ENCODE assay signal across 9 cellular contexts in the genomic region with DNA sequence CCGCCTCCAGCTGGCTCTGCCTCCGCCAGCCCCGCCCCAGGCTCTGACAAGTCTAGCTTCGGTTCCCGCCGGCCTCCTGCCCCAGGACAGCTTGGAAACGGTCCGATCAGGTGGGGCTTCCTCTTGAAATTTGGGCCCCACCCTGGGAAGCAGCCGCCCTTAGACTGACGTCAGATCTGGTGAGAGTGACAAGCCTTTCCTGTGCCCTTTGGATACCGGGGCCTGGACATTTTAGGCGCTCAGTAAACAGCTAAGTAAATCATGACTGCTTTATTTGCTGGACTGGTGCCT. TPM values are rescaled to one million over a fixed set of nuclear protein-coding genes. Genes with fewer than 3 reads are reported as not detected.
DNase-seq lines count a peak whose midpoint lies in the region; ATAC-seq and TF ChIP-seq lines count a peak whose summit lies in the region.
"Had no signal": no experiment of that assay in that cellular context is flagged by ENCODE, and none has a peak within 500 bp of the region (broad histone marks: within the 10 kb centered on the region; RNA-seq: fewer than 3 reads in every experiment).

No MANE protein-coding gene starts in this region.

- no peaks in the 10 kb centered on the region for H3K27me3 Mint-ChIP-seq in activated CD4-positive, alpha-beta T cell treated with anti-CD3 and anti-CD28 coated beads, Interleukin-2, amount 10 ng/mL, durations not matched to agents 24 days and 14 days

- H3K4me1 ChIP-seq in left lung = peaks cover 36 to 58% of the 10 kb centered on the region in 2 donors
- peaks cover 16 to 25% of the 10 kb centered on the region in 2 donors for H3K4me1 ChIP-seq in thoracic aorta (ENCODE audit: control insufficient read depth in 1 of 2, low read depth in 2 of 2)

- peaks cover 0 to 5% of the 10 kb centered on the region in 2 donors for H3K36me3 ChIP-seq in left lung
- no peaks in the 10 kb centered on the region for H3K36me3 ChIP-seq in thoracic aorta

- 0 to 2% (median 1%) methylated on average over 12 of the region's 12 CpGs for WGBS in adipose tissue, 3 donors

- intact Hi-C loops in activated CD4-positive, alpha-beta T cell treated with anti-CD3 and anti-CD28 coated beads, Interleukin-2, amount 10 ng/mL, durations not matched to agents 24 days and 14 days (cut with micrococcal nuclease) = loop anchor here (1.0 to 10.0 kb wide), 6 partner anchors 22 to 625 kb away; a partner anchor contains a TSS
- intact Hi-C loops in left lung (cut with DNase I) = no loop called here

- H3K27me3 ChIP-seq in left lung (no peaks in the 10 kb centered on the region), thoracic aorta (replicated peaks; ENCODE audit: insufficient read depth) (no peaks in the 10 kb centered on the region)

- peaks cover 22% of the 10 kb centered on the region for H3K4me1 Mint-ChIP-seq in activated CD4-positive, alpha-beta T cell treated with anti-CD3 and anti-CD28 coated beads, Interleukin-2, amount 10 ng/mL, durations not matched to agents 24 days and 14 days

- TF ChIP-seq CTCF in left lung (IDR thresholded peaks at IDR 0.05) = no peak
- TF ChIP-seq CTCF in thoracic aorta (IDR thresholded peaks at IDR 0.05) = no peak

- H3K4me3 Mint-ChIP-seq in activated CD4-positive, alpha-beta T cell treated with anti-CD3 and anti-CD28 coated beads, Interleukin-2, amount 10 ng/mL, durations not matched to agents 24 days and 14 days = peak overlapping the region; percentile 99

- H3K9me3 ChIP-seq in left lung (no peaks in the 10 kb centered on the region), thoracic aorta (no peaks in the 10 kb centered on the region)

- peak overlapping the region; percentile 29 for H3K27ac ChIP-seq in adipose tissue (ENCODE audit: low read depth, low read length)
- peak overlapping the region; percentile 92 to 95 for H3K27ac ChIP-seq in left lung
- H3K27ac ChIP-seq in thoracic aorta = peak overlapping the region; percentile 72 to 87

- no peak for DNase-seq in activated CD4-positive, alpha-beta T cell treated with anti-CD3 and anti-CD28 coated beads, Interleukin-2, amount 10 ng/mL, durations not matched to agents 24 days and 14 days
- no peak for DNase-seq in activated CD4-positive, alpha-beta T cell treated with anti-CD3 and anti-CD28 coated beads for 1 hour
- DNase-seq in left lung (no peak), thoracic aorta (ENCODE audit: low spot score) (no peak), LoVo (ENCODE audit: low spot score) (no peak)

- peaks cover 2% of the 10 kb centered on the region for H3K36me3 Mint-ChIP-seq in activated CD4-positive, alpha-beta T cell treated with anti-CD3 and anti-CD28 coated beads, Interleukin-2, amount 10 ng/mL, durations not matched to agents 24 days and 14 days (ENCODE audit: low read depth)

- ATAC-seq in left lung (no peak), thoracic aorta (ENCODE audit: insufficient number of reproducible peaks, low FRiP score, low read depth) (no peak), HG02852 (IDR thresholded peaks at IDR 0.05; ENCODE audit: unreplicated experiment) (no peak), GM21390 (IDR thresholded peaks at IDR 0.05; ENCODE audit: unreplicated experiment) (no peak)

- H3K27ac Mint-ChIP-seq in activated CD4-positive, alpha-beta T cell treated with anti-CD3 and anti-CD28 coated beads, Interleukin-2, amount 10 ng/mL, durations not matched to agents 24 days and 14 days = peak overlapping the region; percentile 98

- no peaks in the 10 kb centered on the region for H3K9me3 Mint-ChIP-seq in activated CD4-positive, alpha-beta T cell treated with anti-CD3 and anti-CD28 coated beads, Interleukin-2, amount 10 ng/mL, durations not matched to agents 24 days and 14 days

- peak overlapping the region; percentile 12 to 68 for H3K4me3 ChIP-seq in left lung
- peak overlapping the region; percentile 94 for H3K4me3 ChIP-seq in thoracic aorta

RNA-seq across cellular contexts. Expression of a gene that starts 0.4 kb away (rescaled TPM):
- 7.1 and 7.3 TPM in 2 replicates for total RNA-seq in activated CD4-positive, alpha-beta T cell treated with anti-CD3 and anti-CD28 coated beads, Interleukin-2, amount 10 ng/mL, durations not matched to agents 24 days and 14 days
- 1 to 10 TPM; 1.7 to 4.0 (median 2.5) TPM for polyA plus RNA-seq in adipose tissue
- total RNA-seq in left lung (1 to 10 TPM; 4.5 to 4.6 TPM), thoracic aorta (1 to 10 TPM in 1 of 2 donors, under 1 TPM in 1; 0.35 to 1.4 TPM)

RNA-seq across cellular contexts. Expression of a gene that starts 0.4 kb away (rescaled TPM):
- total RNA-seq in activated CD4-positive, alpha-beta T cell treated with anti-CD3 and anti-CD28 coated beads, Interleukin-2, amount 10 ng/mL, durations not matched to agents 24 days and 14 days = 17.3 and 20.0 TPM in 2 replicates
- 10 to 100 TPM in 1 of 3 donors, 1 to 10 TPM in 2; 7.0 to 14.4 (median 7.6) TPM for polyA plus RNA-seq in adipose tissue
- total RNA-seq in left lung (10 to 100 TPM in 1 of 2 donors, 1 to 10 TPM in 1; 9.5 to 10.9 TPM), thoracic aorta (1 to 10 TPM; 8.3 to 8.7 TPM)

RNA-seq across cellular contexts. Expression of a gene that starts 3.8 kb away (rescaled TPM):
- total RNA-seq in activated CD4-positive, alpha-beta T cell treated with anti-CD3 and anti-CD28 coated beads, Interleukin-2, amount 10 ng/mL, durations not matched to agents 24 days and 14 days = 0.28 and 0.50 TPM in 2 replicates
- polyA plus RNA-seq in adipose tissue = 10 to 100 TPM in 2 of 3 donors, 1 to 10 TPM in 1; 6.3 to 19.0 (median 14.9) TPM
- total RNA-seq in left lung = 10 to 100 TPM; 37.5 to 41.3 TPM
- 1 to 10 TPM; 5.8 to 6.1 TPM for total RNA-seq in thoracic aorta

RNA-seq across cellular contexts. Expression of a gene that starts 7.4 kb away (rescaled TPM):
- total RNA-seq in activated CD4-positive, alpha-beta T cell treated with anti-CD3 and anti-CD28 coated beads, Interleukin-2, amount 10 ng/mL, durations not matched to agents 24 days and 14 days = 231 and 233 TPM in 2 replicates
- 100 to 1,000 TPM in 1 of 3 donors, 10 to 100 TPM in 2; 54.3 to 114 (median 77.3) TPM for polyA plus RNA-seq in adipose tissue
- total RNA-seq in left lung = 100 to 1,000 TPM in 1 of 2 donors, 10 to 100 TPM in 1; 55.0 to 104 TPM
- total RNA-seq in thoracic aorta = 100 to 1,000 TPM in 1 of 2 donors, 10 to 100 TPM in 1; 43.3 to 118 TPM

RNA-seq across cellular contexts. Expression of a gene that starts 20.7 kb away (rescaled TPM):
- not detected in 2 replicates for total RNA-seq in activated CD4-positive, alpha-beta T cell treated with anti-CD3 and anti-CD28 coated beads, Interleukin-2, amount 10 ng/mL, durations not matched to agents 24 days and 14 days
- under 1 TPM in 2 of 3 donors, not detected in 1; 0.15 TPM for polyA plus RNA-seq in adipose tissue
- total RNA-seq in left lung (under 1 TPM in 1 of 2 donors, not detected in 1; 0.24 TPM), thoracic aorta (not detected)
- total RNA-seq: dermis microvascular lymphatic vessel endothelial cell had no signal

Comparison
In these comparisons a context has a peak if more than half of its experiments do, and no peak if none do; other contexts are left out.
1. H3K27ac ChIP-seq: peak in every context shown above with its lines; median percentile 94 in left lung; 80 in thoracic aorta; 29 in adipose tissue.
2. RNA of a gene that starts 3.8 kb away (total RNA-seq): 37.5 to 41.3 TPM in left lung; 5.8 to 6.1 TPM in thoracic aorta and 0.28 to 0.50 TPM in activated CD4-positive, alpha-beta T cell treated with anti-CD3 and anti-CD28 coated beads, Interleukin-2, amount 10 ng/mL, durations not matched to agents 24 days and 14 days; every median in the first group is over 4 times any median in the second.